Comparison of ENCODE assay signal across 1 cellular context in genomic region chr19:33403221-33403972, GRCh38.
TF ChIP-seq lines count a peak whose summit lies in the region.

No MANE protein-coding gene starts in this region.

TF ChIP-seq in HepG2, 621 proteins besides CTCF, POLR2A, EP300 and RAD21 (continued from another document and continues in another):
- no peak for TF ChIP-seq SRSF9 (IDR thresholded peaks at IDR 0.05; ENCODE audit: borderline replicate concordance, insufficient read depth, low read depth, low read length, poor library complexity, severe bottlenecking)
- TF ChIP-seq NR1H2 (CRISPR knock-in tag; IDR thresholded peaks at IDR 0.05; ENCODE audit: borderline replicate concordance, low read depth), result no peak; the same call in 1 of the 2 replicates
- TF ChIP-seq ZBTB39 (CRISPR knock-in tag; IDR thresholded peaks at IDR 0.05), result peak; percentile 53; the same call in 1 of the 2 replicates
- TF ChIP-seq ZNF337 (CRISPR knock-in tag; IDR thresholded peaks at IDR 0.05; ENCODE audit: borderline replicate concordance, low read depth), result peak; percentile 96; the same call in 1 of the 2 replicates
- TF ChIP-seq NFIC (IDR thresholded peaks at IDR 0.05; ENCODE audit: low read length), result peak; percentile 83; the same call in 1 of the 2 replicates
- peak; percentile 73 for TF ChIP-seq SRSF1 (optimal IDR thresholded peaks at IDR 0.05; ENCODE audit: low read depth, low read length)
- no peak for TF ChIP-seq AHR (CRISPR knock-in tag; IDR thresholded peaks at IDR 0.05)
- peak; percentile 97 for TF ChIP-seq PPARG (CRISPR knock-in tag; conservative IDR thresholded peaks at IDR 0.05)
- peak; percentile 62; the same call in 1 of the 2 replicates for TF ChIP-seq ZMYM2 (CRISPR knock-in tag; IDR thresholded peaks at IDR 0.05)
- TF ChIP-seq ZFP36L2 (CRISPR knock-in tag; IDR thresholded peaks at IDR 0.05), result no peak
- peak; percentile 92 for TF ChIP-seq ZNF615 (CRISPR knock-in tag; IDR thresholded peaks at IDR 0.05; ENCODE audit: borderline replicate concordance)
- peak; percentile 47; the same call in 1 of the 2 replicates for TF ChIP-seq ARID2 (CRISPR knock-in tag; IDR thresholded peaks at IDR 0.05; ENCODE audit: borderline replicate concordance)
- TF ChIP-seq SUZ12 (IDR thresholded peaks at IDR 0.05; ENCODE audit: low read depth, low read length), result no peak
- TF ChIP-seq AGO2 (optimal IDR thresholded peaks at IDR 0.05; ENCODE audit: low read depth, low read length), result peak; percentile 57
- TF ChIP-seq ZNF510 (CRISPR knock-in tag; IDR thresholded peaks at IDR 0.05; ENCODE audit: low read depth), result peak; percentile 83; the same call in 1 of the 2 replicates
- TF ChIP-seq TCF12 (IDR thresholded peaks at IDR 0.05), result no peak
- TF ChIP-seq TCF12 (CRISPR knock-in tag; IDR thresholded peaks at IDR 0.05), result peak; percentile 94
- TF ChIP-seq E2F5 (CRISPR knock-in tag; conservative IDR thresholded peaks at IDR 0.05), result no peak
- TF ChIP-seq, protein P1, sequence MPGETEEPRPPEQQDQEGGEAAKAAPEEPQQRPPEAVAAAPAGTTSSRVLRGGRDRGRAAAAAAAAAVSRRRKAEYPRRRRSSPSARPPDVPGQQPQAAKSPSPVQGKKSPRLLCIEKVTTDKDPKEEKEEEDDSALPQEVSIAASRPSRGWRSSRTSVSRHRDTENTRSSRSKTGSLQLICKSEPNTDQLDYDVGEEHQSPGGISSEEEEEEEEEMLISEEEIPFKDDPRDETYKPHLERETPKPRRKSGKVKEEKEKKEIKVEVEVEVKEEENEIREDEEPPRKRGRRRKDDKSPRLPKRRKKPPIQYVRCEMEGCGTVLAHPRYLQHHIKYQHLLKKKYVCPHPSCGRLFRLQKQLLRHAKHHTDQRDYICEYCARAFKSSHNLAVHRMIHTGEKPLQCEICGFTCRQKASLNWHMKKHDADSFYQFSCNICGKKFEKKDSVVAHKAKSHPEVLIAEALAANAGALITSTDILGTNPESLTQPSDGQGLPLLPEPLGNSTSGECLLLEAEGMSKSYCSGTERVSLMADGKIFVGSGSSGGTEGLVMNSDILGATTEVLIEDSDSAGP (CRISPR knock-in tag; IDR thresholded peaks at IDR 0.05; ENCODE audit: borderline replicate concordance), result peak; percentile 89
- peak; percentile 95 for TF ChIP-seq ZNF570 (CRISPR knock-in tag; IDR thresholded peaks at IDR 0.05; ENCODE audit: borderline replicate concordance)
- TF ChIP-seq PBX3 (CRISPR knock-in tag; IDR thresholded peaks at IDR 0.05; ENCODE audit: borderline replicate concordance), result peak; percentile 89
- TF ChIP-seq FOXA3 (CRISPR knock-in tag; IDR thresholded peaks at IDR 0.05), result peak; percentile 94
- peak; percentile 95; the same call in 1 of the 2 replicates for TF ChIP-seq ZNF230 (CRISPR knock-in tag; IDR thresholded peaks at IDR 0.05)
- TF ChIP-seq ZNF878 (CRISPR knock-in tag; IDR thresholded peaks at IDR 0.05), result peak; percentile 95; the same call in 1 of the 2 replicates
- TF ChIP-seq, protein P2, sequence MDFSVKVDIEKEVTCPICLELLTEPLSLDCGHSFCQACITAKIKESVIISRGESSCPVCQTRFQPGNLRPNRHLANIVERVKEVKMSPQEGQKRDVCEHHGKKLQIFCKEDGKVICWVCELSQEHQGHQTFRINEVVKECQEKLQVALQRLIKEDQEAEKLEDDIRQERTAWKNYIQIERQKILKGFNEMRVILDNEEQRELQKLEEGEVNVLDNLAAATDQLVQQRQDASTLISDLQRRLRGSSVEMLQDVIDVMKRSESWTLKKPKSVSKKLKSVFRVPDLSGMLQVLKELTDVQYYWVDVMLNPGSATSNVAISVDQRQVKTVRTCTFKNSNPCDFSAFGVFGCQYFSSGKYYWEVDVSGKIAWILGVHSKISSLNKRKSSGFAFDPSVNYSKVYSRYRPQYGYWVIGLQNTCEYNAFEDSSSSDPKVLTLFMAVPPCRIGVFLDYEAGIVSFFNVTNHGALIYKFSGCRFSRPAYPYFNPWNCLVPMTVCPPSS (IDR thresholded peaks at IDR 0.05), result no peak
- no peak for TF ChIP-seq NPAS2 (CRISPR knock-in tag; IDR thresholded peaks at IDR 0.05; ENCODE audit: borderline replicate concordance)
- TF ChIP-seq BRCA1 (CRISPR knock-in tag; IDR thresholded peaks at IDR 0.05), result peak; percentile 99
- TF ChIP-seq IRX3 (CRISPR knock-in tag; IDR thresholded peaks at IDR 0.05; ENCODE audit: borderline replicate concordance, low read depth), result peak; percentile 86; the same call in 1 of the 2 replicates
- peak; percentile 100 for TF ChIP-seq ZNF224 (CRISPR knock-in tag; IDR thresholded peaks at IDR 0.05)
- peak; percentile 99 for TF ChIP-seq PATZ1 (CRISPR knock-in tag; IDR thresholded peaks at IDR 0.05)
- TF ChIP-seq ELF1 (CRISPR knock-in tag; IDR thresholded peaks at IDR 0.05), result peak; percentile 16
- no peak for TF ChIP-seq ZNF597 (CRISPR knock-in tag; IDR thresholded peaks at IDR 0.05)
- peak; percentile 89; the same call in 1 of the 2 replicates for TF ChIP-seq ZZZ3 (CRISPR knock-in tag; IDR thresholded peaks at IDR 0.05; ENCODE audit: borderline replicate concordance)
- TF ChIP-seq, protein P3, sequence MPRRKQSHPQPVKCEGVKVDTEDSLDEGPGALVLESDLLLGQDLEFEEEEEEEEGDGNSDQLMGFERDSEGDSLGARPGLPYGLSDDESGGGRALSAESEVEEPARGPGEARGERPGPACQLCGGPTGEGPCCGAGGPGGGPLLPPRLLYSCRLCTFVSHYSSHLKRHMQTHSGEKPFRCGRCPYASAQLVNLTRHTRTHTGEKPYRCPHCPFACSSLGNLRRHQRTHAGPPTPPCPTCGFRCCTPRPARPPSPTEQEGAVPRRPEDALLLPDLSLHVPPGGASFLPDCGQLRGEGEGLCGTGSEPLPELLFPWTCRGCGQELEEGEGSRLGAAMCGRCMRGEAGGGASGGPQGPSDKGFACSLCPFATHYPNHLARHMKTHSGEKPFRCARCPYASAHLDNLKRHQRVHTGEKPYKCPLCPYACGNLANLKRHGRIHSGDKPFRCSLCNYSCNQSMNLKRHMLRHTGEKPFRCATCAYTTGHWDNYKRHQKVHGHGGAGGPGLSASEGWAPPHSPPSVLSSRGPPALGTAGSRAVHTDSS (CRISPR knock-in tag; conservative IDR thresholded peaks at IDR 0.05), result no peak
- peak; percentile 41; the same call in 1 of the 2 replicates for TF ChIP-seq PHF8 (CRISPR knock-in tag; IDR thresholded peaks at IDR 0.05)
- 0 out of 2 replicates have a peak, but pooled peaks have one; percentile 39 for TF ChIP-seq RBFOX2 (IDR thresholded peaks at IDR 0.05; ENCODE audit: low read depth, low read length)
- peak; percentile 50; the same call in 1 of the 2 replicates for TF ChIP-seq FOXM1 (CRISPR knock-in tag; IDR thresholded peaks at IDR 0.05)
- TF ChIP-seq NFKB2 (CRISPR knock-in tag; IDR thresholded peaks at IDR 0.05; ENCODE audit: borderline replicate concordance), result peak; percentile 99
- TF ChIP-seq SMAD9 (CRISPR knock-in tag; IDR thresholded peaks at IDR 0.05), result peak; percentile 95; the same call in 1 of the 2 replicates
- TF ChIP-seq, protein P4, sequence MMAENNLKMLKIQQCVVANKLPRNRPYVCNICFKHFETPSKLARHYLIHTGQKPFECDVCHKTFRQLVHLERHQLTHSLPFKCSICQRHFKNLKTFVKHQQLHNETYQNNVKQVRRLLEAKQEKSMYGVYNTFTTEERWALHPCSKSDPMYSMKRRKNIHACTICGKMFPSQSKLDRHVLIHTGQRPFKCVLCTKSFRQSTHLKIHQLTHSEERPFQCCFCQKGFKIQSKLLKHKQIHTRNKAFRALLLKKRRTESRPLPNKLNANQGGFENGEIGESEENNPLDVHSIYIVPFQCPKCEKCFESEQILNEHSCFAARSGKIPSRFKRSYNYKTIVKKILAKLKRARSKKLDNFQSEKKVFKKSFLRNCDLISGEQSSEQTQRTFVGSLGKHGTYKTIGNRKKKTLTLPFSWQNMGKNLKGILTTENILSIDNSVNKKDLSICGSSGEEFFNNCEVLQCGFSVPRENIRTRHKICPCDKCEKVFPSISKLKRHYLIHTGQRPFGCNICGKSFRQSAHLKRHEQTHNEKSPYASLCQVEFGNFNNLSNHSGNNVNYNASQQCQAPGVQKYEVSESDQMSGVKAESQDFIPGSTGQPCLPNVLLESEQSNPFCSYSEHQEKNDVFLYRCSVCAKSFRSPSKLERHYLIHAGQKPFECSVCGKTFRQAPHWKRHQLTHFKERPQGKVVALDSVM (CRISPR knock-in tag; IDR thresholded peaks at IDR 0.05), result peak; percentile 86
- peak; percentile 76; the same call in 1 of the 2 replicates for TF ChIP-seq SIX4 (CRISPR knock-in tag; IDR thresholded peaks at IDR 0.05)
- TF ChIP-seq JUND (CRISPR knock-in tag; IDR thresholded peaks at IDR 0.05), result peak; percentile 87
- peak; percentile 92; the same call in 1 of the 2 replicates for TF ChIP-seq KLF12 (CRISPR knock-in tag; IDR thresholded peaks at IDR 0.05; ENCODE audit: borderline replicate concordance)
- TF ChIP-seq BORCS8-MEF2B (CRISPR knock-in tag; IDR thresholded peaks at IDR 0.05), result peak; percentile 98
- 0 out of 2 replicates have a peak, but pooled peaks have one; percentile 80 for TF ChIP-seq HNRNPL (IDR thresholded peaks at IDR 0.05; ENCODE audit: low read depth, low read length)
- peak; percentile 91; the same call in 1 of the 2 replicates for TF ChIP-seq DNMT1 (CRISPR knock-in tag; IDR thresholded peaks at IDR 0.05)
- peak; percentile 45 for TF ChIP-seq CBX1 (IDR thresholded peaks at IDR 0.05; ENCODE audit: low read depth)
